ENCODE assay signal across 8 cellular contexts in genomic region chr17:57832711-57833596, GRCh38. TPM values are rescaled to one million over a fixed set of nuclear protein-coding genes. Genes with fewer than 3 reads are reported as not detected.
DNase-seq lines count a peak whose midpoint lies in the region; ATAC-seq and TF ChIP-seq lines count a peak whose summit lies in the region.

No MANE protein-coding gene starts in this region.

- H2AFZ ChIP-seq in SK-N-SH (ENCODE audit: low read depth) = peak overlapping the region; percentile 32; the same call in 1 of the 2 replicates

- 0 out of 2 replicates have a peak overlapping the region, but pooled peaks have one; percentile 19 for H3K4me2 ChIP-seq in SK-N-SH

- no peaks in the 10 kb centered on the region for H3K9me3 Mint-ChIP-seq in activated naive CD8-positive, alpha-beta T cell treated with anti-CD3 and anti-CD28 coated beads, Interleukin-2, amount 10 ng/mL, durations not matched to agents 7 days and 5 days
- no peaks in the 10 kb centered on the region for H3K9me3 Mint-ChIP-seq in osteocyte (ENCODE audit: unreplicated experiment)

- H3K27me3 Mint-ChIP-seq in activated naive CD8-positive, alpha-beta T cell treated with anti-CD3 and anti-CD28 coated beads, Interleukin-2, amount 10 ng/mL, durations not matched to agents 7 days and 5 days = no peaks in the 10 kb centered on the region
- H3K27me3 Mint-ChIP-seq in osteocyte (ENCODE audit: unreplicated experiment) = no peaks in the 10 kb centered on the region

- no peak overlapping the region for H3K4me3 Mint-ChIP-seq in activated naive CD8-positive, alpha-beta T cell treated with anti-CD3 and anti-CD28 coated beads, Interleukin-2, amount 10 ng/mL, durations not matched to agents 7 days and 5 days
- no peak overlapping the region for H3K4me3 Mint-ChIP-seq in osteocyte (ENCODE audit: unreplicated experiment)

- CTCF ChIA-PET in GM10248 (lab: Yijun Ruan, JAX) (interaction anchor here (0.6 to 5.8 kb wide), 49 partner anchors 8 to 745 kb away, joined by 3 to 74 read pairs (median 4); partner anchors contain the start of genes MRPS23 and SRSF1), SK-N-SH (lab: Yijun Ruan, JAX) (interaction anchor here (0.6 to 6.1 kb wide), 140 partner anchors 11 to 972 kb away, joined by 3 to 187 read pairs (median 5); partner anchors contain the start of genes AKAP1, CCDC182 and MRPS23)

- H3K36me3 Mint-ChIP-seq in activated naive CD8-positive, alpha-beta T cell treated with anti-CD3 and anti-CD28 coated beads, Interleukin-2, amount 10 ng/mL, durations not matched to agents 7 days and 5 days = peaks cover 5% of the 10 kb centered on the region
- H3K36me3 Mint-ChIP-seq in osteocyte (ENCODE audit: unreplicated experiment) = peaks cover 4% of the 10 kb centered on the region

- peak; percentile 70 for ATAC-seq in activated naive CD8-positive, alpha-beta T cell treated with anti-CD3 and anti-CD28 coated beads, Interleukin-2, amount 10 ng/mL, durations not matched to agents 7 days and 5 days (ENCODE audit: low read depth)
- peak; percentile 50 for ATAC-seq in thoracic aorta (ENCODE audit: insufficient number of reproducible peaks, low FRiP score, low read depth)
- no peak for ATAC-seq in GM21381 (IDR thresholded peaks at IDR 0.05; ENCODE audit: unreplicated experiment)

- H3K9me3 ChIP-seq in SK-N-SH (no peaks in the 10 kb centered on the region), thoracic aorta (no peaks in the 10 kb centered on the region)

- no peaks in the 10 kb centered on the region for H3K79me2 ChIP-seq in SK-N-SH (ENCODE audit: insufficient read depth)

- H3K27ac Mint-ChIP-seq in activated naive CD8-positive, alpha-beta T cell treated with anti-CD3 and anti-CD28 coated beads, Interleukin-2, amount 10 ng/mL, durations not matched to agents 7 days and 5 days = no peak overlapping the region
- H3K27ac Mint-ChIP-seq in osteocyte (ENCODE audit: unreplicated experiment) = no peak overlapping the region

- intact Hi-C loops in cardiac septum (cut with DNase I) = loop anchor here (5.0 to 10.0 kb wide), 2 partner anchors 166 to 588 kb away; no protein-coding TSS in a partner anchor

- 0 out of 4 replicates have a peak, but pooled peaks of 1 of the 2 experiments have one; percentile 20 for TF ChIP-seq EP300 in SK-N-SH (IDR thresholded peaks at IDR 0.05; ENCODE audit: borderline replicate concordance in 1 of 2, low read depth in 1 of 2, low read length in 1 of 2)

- DNase-seq in GM10248 (ENCODE audit: extremely low spot score) = peak; percentile 69
- DNase-seq in MV-4-11 (lab: John Stamatoyannopoulos, UW) = peak; percentile 84
- peak; percentile 77 for DNase-seq in SK-N-SH
- DNase-seq in activated naive CD8-positive, alpha-beta T cell treated with anti-CD3 and anti-CD28 coated beads, Interleukin-2, amount 10 ng/mL, durations not matched to agents 7 days and 5 days = peak; percentile 57
- DNase-seq in cardiac septum (ENCODE audit: low spot score) = peak; percentile 78
- DNase-seq in osteocyte (ENCODE audit: extremely low spot score, unreplicated experiment) = peak; percentile 86
- peak; percentile 49 for DNase-seq in thoracic aorta (ENCODE audit: low spot score)

- peak overlapping the region in 1 of 2 experiments; percentile 81; a peak in 2 of 4 replicates for H3K27ac ChIP-seq in SK-N-SH (ENCODE audit: low read depth in 2 of 2, low read length in 1 of 2)
- H3K27ac ChIP-seq in thoracic aorta = peak overlapping the region; percentile 68 to 91

- peaks cover 12% of the 10 kb centered on the region for H3K4me1 Mint-ChIP-seq in activated naive CD8-positive, alpha-beta T cell treated with anti-CD3 and anti-CD28 coated beads, Interleukin-2, amount 10 ng/mL, durations not matched to agents 7 days and 5 days
- no peaks in the 10 kb centered on the region for H3K4me1 Mint-ChIP-seq in osteocyte (ENCODE audit: unreplicated experiment)

- no peaks in the 10 kb centered on the region for H4K20me1 ChIP-seq in SK-N-SH (ENCODE audit: insufficient read depth)

- 39% methylated on average over 21 of the region's 21 CpGs for WGBS in SK-N-SH (ENCODE audit: low lambda C conversion rate)

- TF ChIP-seq RAD21 in SK-N-SH (IDR thresholded peaks at IDR 0.05; ENCODE audit: low read length) = peak; percentile 95

- TF ChIP-seq CTCF in GM10248 (IDR thresholded peaks at IDR 0.05; ENCODE audit: control extremely low read depth, extremely low read depth, low read depth, missing control alignments) = peak; percentile 90
- peak; percentile 100 for TF ChIP-seq CTCF in SK-N-SH (IDR thresholded peaks at IDR 0.05)
- peak; percentile 98 for TF ChIP-seq CTCF in osteocyte (IDR thresholded peaks at IDR 0.05)
- peak; percentile 88 for TF ChIP-seq CTCF in thoracic aorta (IDR thresholded peaks at IDR 0.05)

- no peaks in the 10 kb centered on the region for H3K9me2 ChIP-seq in SK-N-SH

- no peak overlapping the region for H3K9ac ChIP-seq in SK-N-SH

- H3K27me3 ChIP-seq in SK-N-SH (ENCODE audit: insufficient read depth) (no peaks in the 10 kb centered on the region), thoracic aorta (replicated peaks; ENCODE audit: insufficient read depth) (no peaks in the 10 kb centered on the region)

- peaks cover 14% of the 10 kb centered on the region for H3F3A ChIP-seq in SK-N-SH (replicated peaks; ENCODE audit: insufficient read depth)

- H3K36me3 ChIP-seq in SK-N-SH (replicated peaks in 1 of 2; ENCODE audit: control insufficient read depth in 1 of 2, insufficient read depth in 2 of 2, low read length in 1 of 2) (peaks cover 7 to 9% of the 10 kb centered on the region in 2 experiments), thoracic aorta (no peaks in the 10 kb centered on the region)

- H3K4me1 ChIP-seq in SK-N-SH (ENCODE audit: control insufficient read depth in 1 of 2, insufficient read depth in 2 of 2, low read depth in 1 of 2, low read length in 1 of 2) (peaks cover 0 to 10% of the 10 kb centered on the region in 2 experiments; a peak in 1 of 4 replicates), thoracic aorta (ENCODE audit: control insufficient read depth in 1 of 2, low read depth in 2 of 2) (peaks cover 17 to 33% of the 10 kb centered on the region in 2 donors)

- H3K4me3 ChIP-seq in SK-N-SH (ENCODE audit: low read depth in 2 of 2, low read length in 1 of 2) (peak overlapping the region in 1 of 2 experiments; percentile 21; a peak in 2 of 4 replicates), thoracic aorta (peak overlapping the region; percentile 72)

- POLR2A ChIA-PET in GM10248 (lab: Yijun Ruan, JAX) (no interaction called here), SK-N-SH (lab: Yijun Ruan, JAX) (interaction anchor here (0.6 to 1.6 kb wide), 5 partner anchors 50 to 711 kb away, joined by 3 to 13 read pairs (median 3); no protein-coding TSS in a partner anchor)
- POLR2A ChIA-PET in activated naive CD8-positive, alpha-beta T cell treated with anti-CD3 and anti-CD28 coated beads, Interleukin-2, amount 10 ng/mL, durations not matched to agents 7 days and 5 days (lab: Charles Lee) = interaction anchor here (0.8 to 2.1 kb wide), 2 partner anchors 17 to 161 kb away, joined by 5 to 7 read pairs; partner anchors contain the start of gene MRPS23

TF ChIP-seq in SK-N-SH, 30 proteins besides CTCF, POLR2A, EP300 and RAD21 (continues in another document):
- TF ChIP-seq RCOR1 (IDR thresholded peaks at IDR 0.05; ENCODE audit: low read length) (no peak), USF1 (IDR thresholded peaks at IDR 0.05; ENCODE audit: borderline replicate concordance, low read depth) (no peak), SIN3A (IDR thresholded peaks at IDR 0.05; ENCODE audit: borderline replicate concordance, low read depth, low read length) (no peak), ZBTB33 (IDR thresholded peaks at IDR 0.05; ENCODE audit: borderline replicate concordance, low read depth) (no peak), RFX5 (IDR thresholded peaks at IDR 0.05; ENCODE audit: low read length) (peak; percentile 61; the same call in 1 of the 2 replicates), ELF1 (IDR thresholded peaks at IDR 0.05) (no peak), EZH2phosphoT487 (IDR thresholded peaks at IDR 0.05; ENCODE audit: borderline replicate concordance, low read depth) (no peak), MXI1 (IDR thresholded peaks at IDR 0.05; ENCODE audit: low read depth, low read length) (peak; percentile 49), TAF1 (IDR thresholded peaks at IDR 0.05; ENCODE audit: borderline replicate concordance, low read depth, low read length) (no peak), MAX (IDR thresholded peaks at IDR 0.05; ENCODE audit: low read depth) (no peak), TCF12 (IDR thresholded peaks at IDR 0.05) (no peak)

RNA-seq across cellular contexts. Expression of gene MRPS23, which starts 16.9 kb away (rescaled TPM):
- polyA plus RNA-seq in SK-N-SH (2012; rRNA removed) = 105 and 108 TPM in 2 replicates
- 115 and 118 TPM in 2 replicates for polyA plus RNA-seq in SK-N-SH (2012; cell fraction: cytosol; rRNA removed)
- polyA plus RNA-seq in SK-N-SH (2012; cell fraction: nucleus; rRNA removed) = 37.9 and 51.5 TPM in 2 replicates
- total RNA-seq in activated naive CD8-positive, alpha-beta T cell treated with anti-CD3 and anti-CD28 coated beads, Interleukin-2, amount 10 ng/mL, durations not matched to agents 7 days and 5 days = 10 to 100 TPM; 32.1 to 38.2 TPM
- total RNA-seq in cardiac septum (59.6 TPM), osteocyte (28.3 and 35.0 TPM in 2 replicates), thoracic aorta (10 to 100 TPM; 16.2 to 16.6 TPM)
